Comparison of ENCODE assay signal across 15 cellular contexts in the genomic region with DNA sequence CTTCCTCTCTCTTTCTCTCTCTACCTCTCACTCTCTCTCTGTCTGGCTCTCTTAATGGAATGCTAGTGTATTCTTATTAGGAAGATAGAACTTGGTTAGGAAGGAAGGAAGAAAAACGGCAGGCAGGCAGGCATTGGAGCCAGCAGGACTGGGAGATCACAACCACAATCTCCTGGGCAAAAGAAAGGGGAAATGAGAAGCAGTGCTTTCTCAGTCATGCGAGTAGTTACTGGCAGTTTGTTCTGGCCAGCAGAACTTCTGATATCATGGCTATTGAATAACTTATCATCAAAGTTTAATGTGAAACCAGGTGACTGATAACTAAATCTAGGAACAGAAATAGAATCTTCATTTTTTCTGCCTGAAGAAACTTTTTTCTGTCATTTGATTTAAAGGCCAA.
DNase-seq lines count a peak whose midpoint lies in the region; ATAC-seq, FAIRE-seq and TF ChIP-seq lines count a peak whose summit lies in the region.
"Had no signal": no experiment of that assay in that cellular context is flagged by ENCODE, and none has a peak within 500 bp of the region (broad histone marks: within the 10 kb centered on the region; RNA-seq: fewer than 3 reads in every experiment).

No MANE protein-coding gene starts in this region.

- no peak overlapping the region for H3K4me2 ChIP-seq in K562 (ENCODE audit: insufficient read depth, low read length)
- H3K4me2 ChIP-seq: A549 had no signal

- H3K4me3 Mint-ChIP-seq in CD4-positive, alpha-beta T cell = no peak overlapping the region
- H3K4me3 Mint-ChIP-seq: CD4-positive, CD25-positive, alpha-beta regulatory T cell; H9; IgD-negative memory B cell had no signal

- H3K9me3 ChIP-seq in K562 (replicated peaks; ENCODE audit: control insufficient read depth, insufficient read depth, low read depth, low read length) = no peaks in the 10 kb centered on the region
- H3K9me3 ChIP-seq in CD4-positive, alpha-beta T cell (ENCODE audit: control insufficient read depth, low read length) = no peaks in the 10 kb centered on the region
- H3K9me3 ChIP-seq: A549, BE2C had no signal

- H4K20me1 ChIP-seq in K562 (replicated peaks; ENCODE audit: control insufficient read depth, insufficient read depth, low read length) = no peaks in the 10 kb centered on the region

- no peaks in the 10 kb centered on the region for H3K9me3 Mint-ChIP-seq in CD4-positive, alpha-beta T cell
- H3K9me3 Mint-ChIP-seq: IgD-negative memory B cell had no signal

- intact Hi-C loops in K562 (cut with micrococcal nuclease) = no loop called here
- intact Hi-C loops in Right ventricle myocardium inferior (cut with DNase I) = no loop called here
- intact Hi-C loops in CD4-positive, alpha-beta T cell (cut with DNase I, micrococcal nuclease) = loop anchor here in 1 of 2 experiments (10.0 kb wide), 1 partner anchor 762 kb away; no protein-coding TSS in a partner anchor
- intact Hi-C loops in left ventricle myocardium superior (cut with micrococcal nuclease) = no loop called here

- CTCF ChIA-PET in K562 (lab: Yijun Ruan, JAX; ENCODE audit: low intra/inter-chr PET ratio) = no interaction called here
- CTCF ChIA-PET in CD4-positive, alpha-beta T cell (lab: Charles Lee) = no interaction called here

- BruUV-seq in K562 (replicated peaks; lab: Mats Ljungman, UMichigan) = no TSS peak

- no peak overlapping the region for H3K27ac Mint-ChIP-seq in CD4-positive, alpha-beta T cell
- H3K27ac Mint-ChIP-seq: CD4-positive, CD25-positive, alpha-beta regulatory T cell; H9; IgD-negative memory B cell had no signal

- no peak for TF ChIP-seq RAD21 in K562 (CRISPR knock-in tag; conservative IDR thresholded peaks at IDR 0.05 in 1 of 2, IDR thresholded peaks at IDR 0.05 in 1 of 2)

- DNase-seq in GM12865 (ENCODE audit: low read depth) (peak; percentile 1), OCI-M1 (lab: John Stamatoyannopoulos, UW) (peak; percentile 5), K562 (ENCODE audit: extremely low read depth in 1 of 4, low spot score in 3 of 4) (no peak), Right ventricle myocardium inferior (ENCODE audit: missing footprints) (no peak), left ventricle myocardium superior (no peak)
- no peak for DNase-seq in CD4-positive, alpha-beta T cell
- DNase-seq: BE2C; Calu3; CD4-positive, CD25-positive, alpha-beta regulatory T cell; DMS79; GOT3; H9 had no signal

- ATAC-seq in K562 (no peak), Right ventricle myocardium inferior (no peak), left ventricle myocardium superior (no peak)
- ATAC-seq in CD4-positive, alpha-beta T cell (ENCODE audit: poor library complexity) = no peak
- ATAC-seq: A549 had no signal

- H3K79me2 ChIP-seq in K562 (ENCODE audit: control insufficient read depth, insufficient read depth, low read length) = no peaks in the 10 kb centered on the region

- no peak for FAIRE-seq in K562 (lab: Jason Lieb, UNC)
- FAIRE-seq: GM19239 had no signal

- peaks cover 19% of the 10 kb centered on the region for H3K27me3 Mint-ChIP-seq in CD4-positive, alpha-beta T cell

- no peak overlapping the region for H3K4me3 ChIP-seq in GM12865 (ENCODE audit: low read depth, low read length)
- no peak overlapping the region for H3K4me3 ChIP-seq in K562
- H3K4me3 ChIP-seq: A549 had no signal

- no peaks in the 10 kb centered on the region for H3K9me1 ChIP-seq in K562 (ENCODE audit: control insufficient read depth, insufficient read depth, low read length)

- no peak for TF ChIP-seq EP300 in K562 (IDR thresholded peaks at IDR 0.05; ENCODE audit: low read length)

- no peak overlapping the region for H3K9ac ChIP-seq in K562 (ENCODE audit: insufficient read depth in 1 of 2, low read depth in 2 of 2, low read length in 2 of 2)

- in situ Hi-C loops in K562 (cut with MboI) = no loop called here

- TF ChIP-seq POLR2A in K562 (conservative IDR thresholded peaks at IDR 0.05) = no peak

- peaks cover 4% of the 10 kb centered on the region for H3K4me1 Mint-ChIP-seq in CD4-positive, alpha-beta T cell (ENCODE audit: low read depth)

- peaks cover 0 to 8% of the 10 kb centered on the region in 2 experiments; a peak in 1 of 5 replicates for H3K27me3 ChIP-seq in K562 (ENCODE audit: control insufficient read depth in 2 of 2, insufficient read depth in 2 of 2, low read length in 2 of 2)
- H3K27me3 ChIP-seq in CD4-positive, alpha-beta T cell (ENCODE audit: control insufficient read depth, insufficient read depth, low read length) = peaks cover 3% of the 10 kb centered on the region
- H3K27me3 ChIP-seq: BE2C had no signal

- no peak overlapping the region for H2AFZ ChIP-seq in K562 (ENCODE audit: low read depth, low read length)

- POLR2A ChIA-PET in K562 (lab: Yijun Ruan, JAX) = no interaction called here
- POLR2A ChIA-PET in CD4-positive, alpha-beta T cell (lab: Charles Lee) = no interaction called here

- WGBS in K562 (ENCODE audit: insufficient coverage, low coverage, missing lambda C conversion rate) = 0% methylated on average over 2 of the region's 2 CpGs

- H3K36me3 ChIP-seq in K562 (ENCODE audit: control insufficient read depth, insufficient read depth, low read length) = no peaks in the 10 kb centered on the region
- H3K36me3 ChIP-seq: BE2C had no signal

- no peak for TF ChIP-seq CTCF in GM12865 (IDR thresholded peaks at IDR 0.05; ENCODE audit: insufficient read depth, low read depth, low read length, missing control alignments)
- TF ChIP-seq CTCF in K562 (IDR thresholded peaks at IDR 0.05 in 2 of 3, conservative IDR thresholded peaks at IDR 0.05 in 1 of 3; ENCODE audit: insufficient read depth in 2 of 3, low read depth in 1 of 3, low read length in 3 of 3) = no peak
- TF ChIP-seq CTCF in CD4-positive, alpha-beta T cell (IDR thresholded peaks at IDR 0.05) = no peak

- no peak overlapping the region for H3K27ac ChIP-seq in K562 (ENCODE audit: extremely low read depth, low read depth, low read length)
- H3K27ac ChIP-seq in CD4-positive, alpha-beta T cell (ENCODE audit: low read depth, low read length) = no peak overlapping the region
- H3K27ac ChIP-seq: A549 had no signal

- no peaks in the 10 kb centered on the region for H3K36me3 Mint-ChIP-seq in CD4-positive, alpha-beta T cell (ENCODE audit: low read depth)
- H3K36me3 Mint-ChIP-seq: CD4-positive, CD25-positive, alpha-beta regulatory T cell; IgD-negative memory B cell had no signal

- H3K4me1 ChIP-seq in K562 (replicated peaks in 1 of 2; ENCODE audit: control insufficient read depth in 2 of 2, insufficient read depth in 2 of 2, low read length in 2 of 2) = no peaks in the 10 kb centered on the region
- H3K4me1 ChIP-seq: A549, BE2C had no signal

TF ChIP-seq in K562, 482 proteins besides CTCF, POLR2A, EP300 and RAD21:
- TF ChIP-seq NR2F6 (CRISPR knock-in tag; IDR thresholded peaks at IDR 0.05) (no peak), SPI1 (IDR thresholded peaks at IDR 0.05; ENCODE audit: borderline replicate concordance, low read depth, low read length) (0 out of 2 replicates have a peak, but pooled peaks have one; percentile 1)

Comparison
In these comparisons a context has a peak if more than half of its experiments do, and no peak if none do; other contexts are left out.
1. DNase-seq: peak in GM12865 (single experiment) and OCI-M1 (single experiment); none in K562 (0 of 4), Right ventricle myocardium inferior (single experiment), CD4-positive, alpha-beta T cell (0 of 10) and left ventricle myocardium superior (single experiment).